Comparison of ENCODE assay signal across 11 cellular contexts in the genomic region with DNA sequence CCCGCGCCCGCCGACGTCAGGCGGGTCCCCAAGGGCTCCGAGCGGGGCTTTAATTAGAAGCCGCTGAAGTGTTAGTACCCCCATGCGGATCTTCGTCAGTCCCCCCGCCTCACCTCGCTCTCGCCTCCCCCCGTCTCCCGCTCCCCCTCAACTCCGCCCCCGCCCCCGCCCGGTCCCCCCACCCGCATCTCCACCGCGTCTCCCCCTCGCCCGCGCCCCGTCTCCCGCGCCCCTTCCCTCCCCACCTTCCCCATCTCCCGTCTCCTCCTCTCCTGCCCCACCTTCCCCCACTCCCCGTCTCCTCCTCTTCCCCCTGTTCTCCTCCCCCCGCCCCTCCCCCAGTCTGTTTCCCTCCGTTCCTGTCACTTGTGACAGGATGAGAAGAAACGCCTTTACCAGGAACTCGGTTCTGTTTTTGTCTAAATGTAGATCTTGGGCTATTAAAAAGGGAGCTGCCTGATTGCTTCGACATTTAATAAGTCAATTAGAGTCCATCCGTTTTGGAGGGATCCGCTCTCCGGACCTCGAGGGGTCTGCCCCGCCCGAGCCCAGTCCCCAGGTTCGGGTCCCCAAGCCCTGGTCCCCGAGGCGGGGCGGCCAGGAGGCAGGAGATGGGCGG. TPM values are rescaled to one million over a fixed set of nuclear protein-coding genes. Genes with fewer than 3 reads are reported as not detected.
DNase-seq lines count a peak whose midpoint lies in the region; ATAC-seq and TF ChIP-seq lines count a peak whose summit lies in the region.
"Had no signal": no experiment of that assay in that cellular context is flagged by ENCODE, and none has a peak within 500 bp of the region (broad histone marks: within the 10 kb centered on the region; RNA-seq: fewer than 3 reads in every experiment).

No MANE protein-coding gene starts in this region.

- H3K27me3 Mint-ChIP-seq in nephron (ENCODE audit: low read depth), result peaks cover 69% of the 10 kb centered on the region

- no peaks in the 10 kb centered on the region for H3K9me3 Mint-ChIP-seq in nephron
- H3K9me3 Mint-ChIP-seq: neural crest cell had no signal

- TF ChIP-seq CTCF in AG09309 (IDR thresholded peaks at IDR 0.05; ENCODE audit: control insufficient read depth, insufficient read depth, low read depth, low read length, missing control alignments) (no peak), HFF-Myc (IDR thresholded peaks at IDR 0.05; ENCODE audit: low read depth, low read length, missing control alignments) (no peak), nephron (IDR thresholded peaks at IDR 0.05; ENCODE audit: unreplicated experiment in 3 of 3) (no peak)

- no peaks in the 10 kb centered on the region for H3K36me3 ChIP-seq in esophagus (ENCODE audit: control insufficient read depth in 2 of 2, insufficient read depth in 2 of 2, low read length in 1 of 2)

- H3K9me3 ChIP-seq in esophagus (ENCODE audit: control insufficient read depth in 2 of 2, insufficient read depth in 1 of 2, low read depth in 1 of 2, low read length in 1 of 2), result no peaks in the 10 kb centered on the region

- H3K27ac Mint-ChIP-seq in nephron, result no peak overlapping the region

- peaks cover 3 to 7% of the 10 kb centered on the region in 2 donors for H3K4me1 ChIP-seq in esophagus (ENCODE audit: control insufficient read depth in 2 of 2, insufficient read depth in 2 of 2, low read length in 1 of 2)

- no peaks in the 10 kb centered on the region for H3K36me3 Mint-ChIP-seq in nephron (ENCODE audit: low read depth)

- H3K4me3 Mint-ChIP-seq in nephron, result peak overlapping the region; percentile 32 to 80 (median 74)

- H3K27ac ChIP-seq in esophagus (ENCODE audit: low read depth in 2 of 2, low read length in 1 of 2), result no peak overlapping the region

- peak overlapping the region; percentile 53 for H3K4me3 ChIP-seq in AG09309 (ENCODE audit: control insufficient read depth, low read depth, low read length)
- H3K4me3 ChIP-seq in HFF-Myc (replicated peaks; ENCODE audit: low read depth, low read length), result 0 out of 2 replicates have a peak overlapping the region, but pooled peaks have one; percentile 36
- peak overlapping the region; percentile 45 to 56 for H3K4me3 ChIP-seq in esophagus (ENCODE audit: low read depth in 1 of 2, low read length in 2 of 2)

- DNase-seq in AG09309 (ENCODE audit: low read depth) (no peak), HFF-Myc (ENCODE audit: extremely low read depth, low read depth) (no peak), HUDEP-2 (lab: John Stamatoyannopoulos, UW; ENCODE audit: unreplicated experiment in 76 of 76) (no peak), AG08395 (ENCODE audit: low spot score) (no peak)
- DNase-seq: central memory CD4-positive, alpha-beta T cell; NCI-H2029 had no signal

- WGBS in esophagus, 2 donors, result 2 to 4% methylated on average over 27 to 47 of the region's 47 CpGs

- H3K27me3 ChIP-seq in esophagus (ENCODE audit: control insufficient read depth in 1 of 2, insufficient read depth in 2 of 2, low read length in 2 of 2), result no peaks in the 10 kb centered on the region

- peaks cover 19% of the 10 kb centered on the region for H3K4me1 Mint-ChIP-seq in nephron

- ATAC-seq in HG02981 (IDR thresholded peaks at IDR 0.05; ENCODE audit: unreplicated experiment), result no peak
- ATAC-seq in HG02588 (IDR thresholded peaks at IDR 0.05; ENCODE audit: unreplicated experiment), result no peak

RNA-seq across cellular contexts. Expression of gene ALKAL2, which starts 1.0 kb away (rescaled TPM):
- polyA plus RNA-seq in esophagus, result 1 to 10 TPM in 1 of 2 donors, under 1 TPM in 1; 0.45 to 1.0 TPM

RNA-seq across cellular contexts. Expression of gene ACP1, which starts 24.1 kb away (rescaled TPM):
- 10 to 100 TPM; 49.7 to 59.2 TPM for polyA plus RNA-seq in esophagus

RNA-seq across cellular contexts. Expression of gene SH3YL1, which starts 25.0 kb away (rescaled TPM):
- 10 to 100 TPM; 57.0 to 72.5 TPM for polyA plus RNA-seq in esophagus
